Comparison of ENCODE assay signal across 16 cellular contexts in genomic region chr3:49620728-49621127, GRCh38. TPM values are rescaled to one million over a fixed set of nuclear protein-coding genes. Genes with fewer than 3 reads are reported as not detected.
A peak's percentile ranks its signal among the peaks of the same experiment; 100 is the strongest.
DNase-seq lines count a peak whose midpoint lies in the region; TF ChIP-seq lines count a peak whose summit lies in the region.
"Had no signal": no experiment of that assay in that cellular context is flagged by ENCODE, and none has a peak within 500 bp of the region (broad histone marks: within the 10 kb centered on the region; RNA-seq: fewer than 3 reads in every experiment).

No MANE protein-coding gene starts in this region.

- in situ Hi-C loops in G401 (cut with HindIII; ENCODE audit: low sequenced_read_pairs): no loop called here

- DNase-seq in G401 (ENCODE audit: low spot score) (peak; percentile 68), coronary artery (ENCODE audit: low spot score) (peak; percentile 11), foreskin fibroblast (no peak)
- DNase-seq in stimulated activated CD4-positive, alpha-beta T cell treated with anti-CD3 and anti-CD28 coated beads, Interleukin-2, amount 100 ng/mL, for 48 hours: no peak
- no peak for DNase-seq in activated CD4-positive, CD25-positive, alpha-beta regulatory T cell treated with anti-CD3 and anti-CD28 coated beads, Interleukin-2, amount 50 U/mL, for 72 hours
- DNase-seq: 8988T; CD4-positive, alpha-beta memory T cell; DMS153; DMS79; GF-D8; GOT3; H7; HFFc6 had no signal

- H3K4me3 ChIP-seq in coronary artery: no peak overlapping the region
- H3K4me3 ChIP-seq in foreskin fibroblast (ENCODE audit: low read depth in 1 of 2, low read length in 2 of 2): no peak overlapping the region
- H3K4me3 ChIP-seq: BLaER1 had no signal

- TF ChIP-seq CTCF in coronary artery (IDR thresholded peaks at IDR 0.05) (no peak), foreskin fibroblast (IDR thresholded peaks at IDR 0.05; ENCODE audit: low read depth, low read length) (no peak)

- H3K27ac ChIP-seq in angular gyrus (ENCODE audit: low read depth, low read length) (peak overlapping the region; percentile 34), coronary artery (no peak overlapping the region), temporal lobe (ENCODE audit: low read depth, low read length) (peak overlapping the region; percentile 18)
- H3K27ac ChIP-seq: BLaER1 had no signal

RNA-seq across cellular contexts. Expression of gene APEH, which starts 53.4 kb away (rescaled TPM):
- total RNA-seq in G401 (2014; rRNA removed; shearing (Covaris generic)): 261 and 301 TPM in 2 replicates
- 47.0 TPM for total RNA-seq in temporal lobe

Comparison
In these comparisons a context has a peak if more than half of its experiments do, and no peak if none do; other contexts are left out.
1. DNase-seq: peak in G401 (single experiment) and coronary artery (single experiment); none in stimulated activated CD4-positive, alpha-beta T cell treated with anti-CD3 and anti-CD28 coated beads, Interleukin-2, amount 100 ng/mL, for 48 hours (0 of 2), foreskin fibroblast (0 of 2) and activated CD4-positive, CD25-positive, alpha-beta regulatory T cell treated with anti-CD3 and anti-CD28 coated beads, Interleukin-2, amount 50 U/mL, for 72 hours (single experiment).
2. H3K27ac ChIP-seq: peak in angular gyrus (single experiment) and temporal lobe (single experiment); none in coronary artery (0 of 2).